In genomic region chr9:97395745-97396144, GRCh38 we compare ENCODE assay signal across 18 cellular contexts.
"Had no signal": no experiment of that assay in that cellular context is flagged by ENCODE, and none has a peak within 500 bp of the region (broad histone marks: within the 10 kb centered on the region; RNA-seq: fewer than 3 reads in every experiment).

No MANE protein-coding gene starts in this region.

- H3K4me1 Mint-ChIP-seq: mesothelial cell of epicardium had no signal

- H3K36me3 Mint-ChIP-seq: mesothelial cell of epicardium had no signal

- H3K9me3 Mint-ChIP-seq: dendritic cell treated with granulocyte-macrophage colony-stimulating factor and Interleukin-4, amounts not matched to agents 40 ng/mL and 50 ng/mL, for 4 days; effector memory CD8-positive, alpha-beta T cell; mesothelial cell of epicardium had no signal

- H3K27ac Mint-ChIP-seq: dendritic cell treated with granulocyte-macrophage colony-stimulating factor and Interleukin-4, amounts not matched to agents 40 ng/mL and 50 ng/mL, for 4 days; mesothelial cell of epicardium had no signal

- H3K4me3 Mint-ChIP-seq: dendritic cell treated with granulocyte-macrophage colony-stimulating factor and Interleukin-4, amounts not matched to agents 40 ng/mL and 50 ng/mL, for 4 days; effector memory CD8-positive, alpha-beta T cell; mesothelial cell of epicardium had no signal

- ATAC-seq: effector memory CD8-positive, alpha-beta T cell; foreskin keratinocyte; gastroesophageal sphincter; heart right ventricle; left cardiac atrium; left lung; left ventricle myocardium superior; lower lobe of right lung; mucosa of descending colon had no signal

- DNase-seq: colonic mucosa; cortex of kidney; effector CD8-positive, alpha-beta T cell; effector memory CD8-positive, alpha-beta T cell; foreskin keratinocyte; glutamatergic neuron; head of caudate nucleus; heart right ventricle; hippocampal formation; left cardiac atrium; left lung; left ventricle myocardium superior; lower lobe of right lung; mesenchymal stem cell; mucosa of descending colon had no signal
